1 cellular context compared by ENCODE assay signal in the genomic region with DNA sequence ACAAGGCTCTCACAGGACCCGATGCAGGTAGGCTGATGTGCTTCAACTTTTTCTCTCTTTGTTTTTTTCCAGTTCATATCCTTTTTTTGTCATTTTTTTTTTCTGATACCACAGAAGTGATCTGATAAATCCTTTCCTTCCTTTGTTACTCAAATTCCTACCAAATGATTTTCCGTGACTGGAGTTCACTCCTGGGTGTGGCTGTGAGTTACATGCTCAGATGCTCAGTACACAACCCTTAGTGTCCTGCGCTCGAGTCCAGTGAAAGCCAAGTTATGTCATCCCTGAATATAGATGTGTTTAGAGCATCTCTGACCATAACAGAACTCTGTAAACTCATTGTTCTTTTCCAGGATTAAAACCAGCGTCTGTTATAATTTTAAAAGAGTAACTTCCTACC.
TF ChIP-seq lines count a peak whose summit lies in the region.

No MANE protein-coding gene starts in this region.

TF ChIP-seq in endothelial cell of umbilical vein, 7 proteins besides CTCF, POLR2A, EP300 and RAD21 (continued from another document):
- peak; percentile 24 for TF ChIP-seq JUN (IDR thresholded peaks at IDR 0.05; ENCODE audit: borderline replicate concordance, insufficient read depth, insufficient read length, low read depth)
TF ChIP-seq in endothelial cell of umbilical vein: peak in this region for 2.
